1 cellular context compared by ENCODE assay signal in the genomic region with DNA sequence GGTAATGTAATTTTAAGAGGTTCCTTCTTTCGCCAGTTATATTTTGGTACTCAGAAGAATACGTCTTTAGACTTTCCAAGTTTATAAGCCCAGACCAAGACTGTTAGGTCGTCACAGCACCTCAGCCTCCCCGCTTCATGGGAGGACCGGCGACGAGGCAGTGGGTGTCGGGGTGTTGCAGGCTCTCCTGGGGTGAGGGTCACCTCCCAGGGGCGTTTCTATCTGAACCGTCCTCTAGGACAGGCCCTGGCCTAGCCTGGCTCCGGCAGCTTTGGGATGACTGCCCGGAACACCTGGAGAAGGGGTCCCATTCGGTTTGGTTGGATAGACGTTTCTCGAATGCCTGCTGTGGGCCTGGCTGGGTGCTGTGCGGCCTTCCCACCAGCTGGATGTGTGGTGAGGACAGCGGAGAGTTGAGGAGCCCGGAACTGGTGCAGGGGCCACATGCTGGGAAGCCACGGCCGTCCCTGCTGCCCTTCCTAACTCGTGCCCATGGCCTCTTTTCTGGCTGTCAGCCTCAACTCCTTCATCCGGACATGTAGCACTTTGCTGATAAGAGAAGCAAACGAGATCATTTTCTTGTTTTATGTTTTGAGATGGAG.
TF ChIP-seq lines count a peak whose summit lies in the region.

No MANE protein-coding gene starts in this region.

TF ChIP-seq in A549, 52 proteins besides CTCF, POLR2A, EP300 and RAD21 (continued from another document):
- TF ChIP-seq, protein P1, sequence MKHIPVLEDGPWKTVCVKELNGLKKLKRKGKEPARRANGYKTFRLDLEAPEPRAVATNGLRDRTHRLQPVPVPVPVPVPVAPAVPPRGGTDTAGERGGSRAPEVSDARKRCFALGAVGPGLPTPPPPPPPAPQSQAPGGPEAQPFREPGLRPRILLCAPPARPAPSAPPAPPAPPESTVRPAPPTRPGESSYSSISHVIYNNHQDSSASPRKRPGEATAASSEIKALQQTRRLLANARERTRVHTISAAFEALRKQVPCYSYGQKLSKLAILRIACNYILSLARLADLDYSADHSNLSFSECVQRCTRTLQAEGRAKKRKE (CRISPR knock-in tag; IDR thresholded peaks at IDR 0.05; ENCODE audit: low read depth) = no peak
- TF ChIP-seq KDM5A (IDR thresholded peaks at IDR 0.05) (no peak), HOXA7 (CRISPR knock-in tag; IDR thresholded peaks at IDR 0.05) (no peak), ZSCAN20 (CRISPR knock-in tag; IDR thresholded peaks at IDR 0.05) (no peak), CHD2 (IDR thresholded peaks at IDR 0.05; ENCODE audit: low read length, partially characterized antibody) (no peak)
- TF ChIP-seq, protein P2, sequence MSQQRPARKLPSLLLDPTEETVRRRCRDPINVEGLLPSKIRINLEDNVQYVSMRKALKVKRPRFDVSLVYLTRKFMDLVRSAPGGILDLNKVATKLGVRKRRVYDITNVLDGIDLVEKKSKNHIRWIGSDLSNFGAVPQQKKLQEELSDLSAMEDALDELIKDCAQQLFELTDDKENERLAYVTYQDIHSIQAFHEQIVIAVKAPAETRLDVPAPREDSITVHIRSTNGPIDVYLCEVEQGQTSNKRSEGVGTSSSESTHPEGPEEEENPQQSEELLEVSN (IDR thresholded peaks at IDR 0.05; ENCODE audit: borderline replicate concordance, low read depth) = no peak
TF ChIP-seq in A549: peak in this region for 0.
